Comparison of ENCODE assay signal across 8 cellular contexts in genomic region chr19:45558399-45558878, GRCh38. TPM values are rescaled to one million over a fixed set of nuclear protein-coding genes. Genes with fewer than 3 reads are reported as not detected.
A peak's percentile ranks its signal among the peaks of the same experiment; 100 is the strongest.
DNase-seq lines count a peak whose midpoint lies in the region; ATAC-seq and TF ChIP-seq lines count a peak whose summit lies in the region.

No MANE protein-coding gene starts in this region.

- H3K27ac ChIP-seq in adrenal gland = no peak overlapping the region

- TF ChIP-seq CTCF in GM12865 (IDR thresholded peaks at IDR 0.05; ENCODE audit: insufficient read depth, low read depth, low read length, missing control alignments) (peak; percentile 77), adrenal gland (IDR thresholded peaks at IDR 0.05) (peak; percentile 40 to 80 (median 60))

- no peaks in the 10 kb centered on the region for H3K27me3 Mint-ChIP-seq in T-helper 17 cell

- TF ChIP-seq POLR2A in adrenal gland (IDR thresholded peaks at IDR 0.05) = no peak

- no peaks in the 10 kb centered on the region for H3K4me1 ChIP-seq in adrenal gland (replicated peaks in 1 of 2)

- intact Hi-C loops in adrenal gland (cut with DNase I) = no loop called here

- H3K36me3 ChIP-seq in adrenal gland (replicated peaks in 1 of 2) = no peaks in the 10 kb centered on the region

- H3K27ac Mint-ChIP-seq in T-helper 17 cell = peak overlapping the region; percentile 72

- no peaks in the 10 kb centered on the region for H3K27me3 ChIP-seq in adrenal gland

- peak; percentile 84 for DNase-seq in GM12865 (ENCODE audit: low read depth)
- DNase-seq in Kasumi-1 (lab: John Stamatoyannopoulos, UW) = peak; percentile 87 to 95
- peak; percentile 31 to 60 (median 42) for DNase-seq in T-helper 17 cell
- peak in 6 of 7 donors; percentile 48 to 68 (median 60) for DNase-seq in adrenal gland
- DNase-seq in iPS DF 4.7 (ENCODE audit: extremely low read depth, low spot score) = peak; percentile 60
- peak; percentile 11 to 32 for DNase-seq in stimulated activated CD4-positive, alpha-beta T cell treated with anti-CD3 and anti-CD28 coated beads, Interleukin-1b, Interleukin-23, amount 100 ng/mL, for 1 hour (ENCODE audit: low read depth in 2 of 2)
- DNase-seq in NCI-H345 treated with DMSO at 0.1 percent for 48 hours (lab: John Stamatoyannopoulos, UW; ENCODE audit: unreplicated experiment) = no peak

- H3K4me3 ChIP-seq in GM12865 (ENCODE audit: low read depth, low read length) = no peak overlapping the region
- H3K4me3 ChIP-seq in adrenal gland = no peak overlapping the region

- no peaks in the 10 kb centered on the region for H3K36me3 Mint-ChIP-seq in T-helper 17 cell (ENCODE audit: low read depth)

- H3K4me1 Mint-ChIP-seq in T-helper 17 cell = peaks cover 17% of the 10 kb centered on the region

- H3K4me3 Mint-ChIP-seq in T-helper 17 cell = no peak overlapping the region

- ATAC-seq in T-helper 17 cell (peak; percentile 98), HG02678 (IDR thresholded peaks at IDR 0.05; ENCODE audit: unreplicated experiment) (no peak)

- WGBS in adrenal gland, 4 donors = 31 to 36% (median 33%) methylated on average over 10 of the region's 10 CpGs

- H3K9me3 ChIP-seq in T-helper 17 cell (ENCODE audit: control insufficient read depth, low read length, poor library complexity, severe bottlenecking) (no peaks in the 10 kb centered on the region), adrenal gland (replicated peaks in 1 of 3) (no peaks in the 10 kb centered on the region)

RNA-seq across cellular contexts. Expression of gene OPA3, which starts 26.2 kb away (rescaled TPM):
- total RNA-seq in T-helper 17 cell (1 to 10 TPM; 8.3 to 9.4 TPM), adrenal gland (10 to 100 TPM in 7 of 8 donors, 1 to 10 TPM in 1; 7.5 to 34.1 (median 17.4) TPM)
- 10 to 100 TPM in 1 of 3 donors, 1 to 10 TPM in 2; 4.3 to 19.7 (median 7.3) TPM for polyA plus RNA-seq in adrenal gland

RNA-seq across cellular contexts. Expression of gene GPR4, which starts 43.6 kb away (rescaled TPM):
- total RNA-seq in T-helper 17 cell (not detected), adrenal gland (1 to 10 TPM; 1.6 to 7.8 (median 3.6) TPM)
- 10 to 100 TPM in 1 of 3 donors, 1 to 10 TPM in 2; 7.6 to 11.3 (median 9.6) TPM for polyA plus RNA-seq in adrenal gland

RNA-seq across cellular contexts. Expression of gene VASP, which starts 51.2 kb away (rescaled TPM):
- total RNA-seq in T-helper 17 cell (100 to 1,000 TPM in 1 of 2 donors, 10 to 100 TPM in 1; 99.7 to 101 TPM), adrenal gland (100 to 1,000 TPM in 2 of 8 donors, 10 to 100 TPM in 6; 41.4 to 118 (median 68.8) TPM)
- 10 to 100 TPM; 30.2 to 96.2 (median 62.9) TPM for polyA plus RNA-seq in adrenal gland
